ENCODE assay signal across 1 cellular context in the genomic region with DNA sequence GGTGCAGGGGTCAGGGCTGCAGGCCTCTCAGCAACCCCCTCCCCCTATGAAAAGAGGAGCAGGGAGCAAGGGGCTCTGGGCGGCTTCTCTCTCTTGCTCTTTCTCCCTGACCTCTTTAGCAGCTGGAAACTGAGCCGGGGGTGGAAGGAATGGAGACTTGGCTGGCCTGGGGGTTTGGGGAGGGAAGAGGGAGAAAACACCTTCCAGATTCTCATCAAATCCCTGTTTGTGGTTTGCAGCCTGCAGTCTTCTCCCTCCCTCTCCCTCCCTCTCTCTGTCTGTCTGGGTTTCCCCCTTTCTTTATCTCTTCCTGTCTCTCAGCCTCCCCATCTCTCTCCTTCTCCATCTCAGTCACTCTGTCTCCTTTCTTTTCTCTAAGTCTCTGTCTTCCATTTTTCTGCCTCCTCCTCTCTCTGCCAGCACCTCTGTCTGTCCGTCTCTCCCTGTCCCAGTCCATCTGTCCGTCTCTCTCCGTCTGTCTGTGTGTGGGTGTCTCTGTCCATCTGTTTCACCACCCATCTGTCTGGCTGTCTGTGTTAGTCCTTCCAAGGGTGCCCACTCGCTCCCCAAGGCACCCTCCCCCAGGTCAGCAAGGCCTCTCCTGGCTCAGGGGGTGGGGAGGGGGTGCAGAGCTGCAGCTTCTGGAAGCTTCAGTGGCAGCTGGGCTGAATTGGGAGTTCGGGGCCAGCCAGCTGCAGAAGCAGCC.
TF ChIP-seq lines count a peak whose summit lies in the region.

No MANE protein-coding gene starts in this region.

TF ChIP-seq in HEK293, 187 proteins besides CTCF, POLR2A, EP300 and RAD21 (continued from another document and continues in another):
- TF ChIP-seq YY2 (tag by site-specific recombination; IDR thresholded peaks at IDR 0.05) = no peak
- TF ChIP-seq, protein P1, sequence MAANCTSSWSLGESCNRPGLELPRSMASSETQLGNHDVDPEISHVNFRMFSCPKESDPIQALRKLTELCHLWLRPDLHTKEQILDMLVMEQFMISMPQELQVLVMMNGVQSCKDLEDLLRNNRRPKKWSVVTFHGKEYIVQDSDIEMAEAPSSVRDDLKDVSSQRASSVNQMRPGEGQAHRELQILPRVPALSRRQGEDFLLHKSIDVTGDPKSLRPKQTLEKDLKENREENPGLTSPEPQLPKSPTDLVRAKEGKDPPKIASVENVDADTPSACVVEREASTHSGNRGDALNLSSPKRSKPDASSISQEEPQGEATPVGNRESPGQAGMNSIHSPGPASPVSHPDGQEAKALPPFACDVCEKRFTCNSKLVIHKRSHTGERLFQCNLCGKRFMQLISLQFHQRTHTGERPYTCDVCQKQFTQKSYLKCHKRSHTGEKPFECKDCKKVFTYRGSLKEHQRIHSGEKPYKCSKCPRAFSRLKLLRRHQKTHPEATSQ (tag by site-specific recombination; IDR thresholded peaks at IDR 0.05) = no peak
- no peak for TF ChIP-seq ZNF48 (tag by site-specific recombination; IDR thresholded peaks at IDR 0.05)
- TF ChIP-seq, protein P2, sequence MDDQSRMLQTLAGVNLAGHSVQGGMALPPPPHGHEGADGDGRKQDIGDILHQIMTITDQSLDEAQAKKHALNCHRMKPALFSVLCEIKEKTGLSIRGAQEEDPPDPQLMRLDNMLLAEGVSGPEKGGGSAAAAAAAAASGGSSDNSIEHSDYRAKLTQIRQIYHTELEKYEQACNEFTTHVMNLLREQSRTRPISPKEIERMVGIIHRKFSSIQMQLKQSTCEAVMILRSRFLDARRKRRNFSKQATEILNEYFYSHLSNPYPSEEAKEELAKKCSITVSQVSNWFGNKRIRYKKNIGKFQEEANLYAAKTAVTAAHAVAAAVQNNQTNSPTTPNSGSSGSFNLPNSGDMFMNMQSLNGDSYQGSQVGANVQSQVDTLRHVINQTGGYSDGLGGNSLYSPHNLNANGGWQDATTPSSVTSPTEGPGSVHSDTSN (CRISPR knock-in tag; IDR thresholded peaks at IDR 0.05) = no peak
- no peak for TF ChIP-seq HOXD13 (CRISPR knock-in tag; IDR thresholded peaks at IDR 0.05; ENCODE audit: borderline replicate concordance)
- TF ChIP-seq ZFHX2 (tag by site-specific recombination; conservative IDR thresholded peaks at IDR 0.05) = peak; percentile 78
- no peak for TF ChIP-seq ZNF623 (tag by site-specific recombination; IDR thresholded peaks at IDR 0.05)
- TF ChIP-seq SALL2 (tag by site-specific recombination; IDR thresholded peaks at IDR 0.05; ENCODE audit: borderline replicate concordance) = no peak
- no peak for TF ChIP-seq ZNF664 (tag by site-specific recombination; IDR thresholded peaks at IDR 0.05)
- TF ChIP-seq ZNF23 (tag by site-specific recombination; IDR thresholded peaks at IDR 0.05; ENCODE audit: borderline replicate concordance) = no peak
- TF ChIP-seq ZNF16 (tag by site-specific recombination; IDR thresholded peaks at IDR 0.05; ENCODE audit: low read depth) = no peak
- TF ChIP-seq, protein P3, sequence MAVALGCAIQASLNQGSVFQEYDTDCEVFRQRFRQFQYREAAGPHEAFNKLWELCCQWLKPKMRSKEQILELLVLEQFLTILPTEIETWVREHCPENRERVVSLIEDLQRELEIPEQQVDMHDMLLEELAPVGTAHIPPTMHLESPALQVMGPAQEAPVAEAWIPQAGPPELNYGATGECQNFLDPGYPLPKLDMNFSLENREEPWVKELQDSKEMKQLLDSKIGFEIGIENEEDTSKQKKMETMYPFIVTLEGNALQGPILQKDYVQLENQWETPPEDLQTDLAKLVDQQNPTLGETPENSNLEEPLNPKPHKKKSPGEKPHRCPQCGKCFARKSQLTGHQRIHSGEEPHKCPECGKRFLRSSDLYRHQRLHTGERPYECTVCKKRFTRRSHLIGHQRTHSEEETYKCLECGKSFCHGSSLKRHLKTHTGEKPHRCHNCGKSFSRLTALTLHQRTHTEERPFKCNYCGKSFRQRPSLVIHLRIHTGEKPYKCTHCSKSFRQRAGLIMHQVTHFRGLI (tag by site-specific recombination; IDR thresholded peaks at IDR 0.05) = no peak
- TF ChIP-seq ZNF837 (tag by site-specific recombination; IDR thresholded peaks at IDR 0.05) = no peak
- no peak for TF ChIP-seq ZNF544 (tag by site-specific recombination; IDR thresholded peaks at IDR 0.05)
- TF ChIP-seq ZNF529 (tag by site-specific recombination; IDR thresholded peaks at IDR 0.05; ENCODE audit: insufficient replicate concordance) = no peak
- TF ChIP-seq IKZF3 (tag by site-specific recombination; IDR thresholded peaks at IDR 0.05) = no peak
- TF ChIP-seq, protein P4, sequence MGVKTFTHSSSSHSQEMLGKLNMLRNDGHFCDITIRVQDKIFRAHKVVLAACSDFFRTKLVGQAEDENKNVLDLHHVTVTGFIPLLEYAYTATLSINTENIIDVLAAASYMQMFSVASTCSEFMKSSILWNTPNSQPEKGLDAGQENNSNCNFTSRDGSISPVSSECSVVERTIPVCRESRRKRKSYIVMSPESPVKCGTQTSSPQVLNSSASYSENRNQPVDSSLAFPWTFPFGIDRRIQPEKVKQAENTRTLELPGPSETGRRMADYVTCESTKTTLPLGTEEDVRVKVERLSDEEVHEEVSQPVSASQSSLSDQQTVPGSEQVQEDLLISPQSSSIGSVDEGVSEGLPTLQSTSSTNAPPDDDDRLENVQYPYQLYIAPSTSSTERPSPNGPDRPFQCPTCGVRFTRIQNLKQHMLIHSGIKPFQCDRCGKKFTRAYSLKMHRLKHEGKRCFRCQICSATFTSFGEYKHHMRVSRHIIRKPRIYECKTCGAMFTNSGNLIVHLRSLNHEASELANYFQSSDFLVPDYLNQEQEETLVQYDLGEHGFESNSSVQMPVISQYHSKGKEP (tag by site-specific recombination; IDR thresholded peaks at IDR 0.05) = no peak
- no peak for TF ChIP-seq ZFP3 (tag by site-specific recombination; IDR thresholded peaks at IDR 0.05; ENCODE audit: low read depth)
- no peak for TF ChIP-seq ZNF624 (tag by site-specific recombination; IDR thresholded peaks at IDR 0.05)
- TF ChIP-seq, protein P5, sequence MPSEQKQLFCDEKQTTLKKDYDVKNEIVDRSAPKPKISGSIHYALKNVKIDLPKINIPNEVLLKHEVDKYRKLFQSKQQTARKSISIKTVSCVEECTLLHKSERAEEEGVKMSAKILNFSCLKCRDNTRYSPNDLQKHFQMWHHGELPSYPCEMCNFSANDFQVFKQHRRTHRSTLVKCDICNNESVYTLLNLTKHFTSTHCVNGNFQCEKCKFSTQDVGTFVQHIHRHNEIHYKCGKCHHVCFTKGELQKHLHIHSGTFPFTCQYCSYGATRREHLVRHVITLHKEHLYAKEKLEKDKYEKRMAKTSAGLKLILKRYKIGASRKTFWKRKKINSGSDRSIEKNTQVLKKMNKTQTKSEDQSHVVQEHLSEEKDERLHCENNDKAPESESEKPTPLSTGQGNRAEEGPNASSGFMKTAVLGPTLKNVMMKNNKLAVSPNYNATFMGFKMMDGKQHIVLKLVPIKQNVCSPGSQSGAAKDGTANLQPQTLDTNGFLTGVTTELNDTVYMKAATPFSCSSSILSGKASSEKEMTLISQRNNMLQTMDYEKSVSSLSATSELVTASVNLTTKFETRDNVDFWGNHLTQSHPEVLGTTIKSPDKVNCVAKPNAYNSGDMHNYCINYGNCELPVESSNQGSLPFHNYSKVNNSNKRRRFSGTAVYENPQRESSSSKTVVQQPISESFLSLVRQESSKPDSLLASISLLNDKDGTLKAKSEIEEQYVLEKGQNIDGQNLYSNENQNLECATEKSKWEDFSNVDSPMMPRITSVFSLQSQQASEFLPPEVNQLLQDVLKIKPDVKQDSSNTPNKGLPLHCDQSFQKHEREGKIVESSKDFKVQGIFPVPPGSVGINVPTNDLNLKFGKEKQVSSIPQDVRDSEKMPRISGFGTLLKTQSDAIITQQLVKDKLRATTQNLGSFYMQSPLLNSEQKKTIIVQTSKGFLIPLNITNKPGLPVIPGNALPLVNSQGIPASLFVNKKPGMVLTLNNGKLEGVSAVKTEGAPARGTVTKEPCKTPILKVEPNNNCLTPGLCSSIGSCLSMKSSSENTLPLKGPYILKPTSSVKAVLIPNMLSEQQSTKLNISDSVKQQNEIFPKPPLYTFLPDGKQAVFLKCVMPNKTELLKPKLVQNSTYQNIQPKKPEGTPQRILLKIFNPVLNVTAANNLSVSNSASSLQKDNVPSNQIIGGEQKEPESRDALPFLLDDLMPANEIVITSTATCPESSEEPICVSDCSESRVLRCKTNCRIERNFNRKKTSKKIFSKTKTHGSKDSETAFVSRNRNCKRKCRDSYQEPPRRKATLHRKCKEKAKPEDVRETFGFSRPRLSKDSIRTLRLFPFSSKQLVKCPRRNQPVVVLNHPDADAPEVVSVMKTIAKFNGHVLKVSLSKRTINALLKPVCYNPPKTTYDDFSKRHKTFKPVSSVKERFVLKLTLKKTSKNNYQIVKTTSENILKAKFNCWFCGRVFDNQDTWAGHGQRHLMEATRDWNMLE (tag by site-specific recombination; conservative IDR thresholded peaks at IDR 0.05; ENCODE audit: low read depth) = no peak
- TF ChIP-seq ZNF404 (tag by site-specific recombination; IDR thresholded peaks at IDR 0.05) = no peak
- no peak for TF ChIP-seq ZNF2 (tag by site-specific recombination; IDR thresholded peaks at IDR 0.05)
- no peak for TF ChIP-seq ZNF791 (tag by site-specific recombination; IDR thresholded peaks at IDR 0.05)
- no peak for TF ChIP-seq ZEB2 (tag by site-specific recombination; IDR thresholded peaks at IDR 0.05)
- TF ChIP-seq, protein P6, sequence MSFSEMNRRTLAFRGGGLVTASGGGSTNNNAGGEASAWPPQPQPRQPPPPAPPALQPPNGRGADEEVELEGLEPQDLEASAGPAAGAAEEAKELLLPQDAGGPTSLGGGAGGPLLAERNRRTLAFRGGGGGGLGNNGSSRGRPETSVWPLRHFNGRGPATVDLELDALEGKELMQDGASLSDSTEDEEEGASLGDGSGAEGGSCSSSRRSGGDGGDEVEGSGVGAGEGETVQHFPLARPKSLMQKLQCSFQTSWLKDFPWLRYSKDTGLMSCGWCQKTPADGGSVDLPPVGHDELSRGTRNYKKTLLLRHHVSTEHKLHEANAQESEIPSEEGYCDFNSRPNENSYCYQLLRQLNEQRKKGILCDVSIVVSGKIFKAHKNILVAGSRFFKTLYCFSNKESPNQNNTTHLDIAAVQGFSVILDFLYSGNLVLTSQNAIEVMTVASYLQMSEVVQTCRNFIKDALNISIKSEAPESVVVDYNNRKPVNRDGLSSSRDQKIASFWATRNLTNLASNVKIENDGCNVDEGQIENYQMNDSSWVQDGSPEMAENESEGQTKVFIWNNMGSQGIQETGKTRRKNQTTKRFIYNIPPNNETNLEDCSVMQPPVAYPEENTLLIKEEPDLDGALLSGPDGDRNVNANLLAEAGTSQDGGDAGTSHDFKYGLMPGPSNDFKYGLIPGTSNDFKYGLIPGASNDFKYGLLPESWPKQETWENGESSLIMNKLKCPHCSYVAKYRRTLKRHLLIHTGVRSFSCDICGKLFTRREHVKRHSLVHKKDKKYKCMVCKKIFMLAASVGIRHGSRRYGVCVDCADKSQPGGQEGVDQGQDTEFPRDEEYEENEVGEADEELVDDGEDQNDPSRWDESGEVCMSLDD (tag by site-specific recombination; IDR thresholded peaks at IDR 0.05) = 0 out of 2 replicates have a peak, but pooled peaks have one; percentile 20
- TF ChIP-seq, protein P7, sequence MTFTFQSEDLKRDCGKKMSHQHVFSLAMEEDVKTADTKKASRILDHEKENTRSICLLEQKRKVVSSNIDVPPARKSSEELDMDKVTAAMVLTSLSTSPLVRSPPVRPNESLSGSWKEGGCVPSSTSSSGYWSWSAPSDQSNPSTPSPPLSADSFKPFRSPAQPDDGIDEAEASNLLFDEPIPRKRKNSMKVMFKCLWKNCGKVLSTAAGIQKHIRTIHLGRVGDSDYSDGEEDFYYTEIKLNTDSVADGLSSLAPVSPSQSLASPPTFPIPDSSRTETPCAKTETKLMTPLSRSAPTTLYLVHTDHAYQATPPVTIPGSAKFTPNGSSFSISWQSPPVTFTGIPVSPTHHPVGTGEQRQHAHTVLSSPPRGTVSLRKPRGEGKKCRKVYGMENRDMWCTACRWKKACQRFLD (tag by site-specific recombination; IDR thresholded peaks at IDR 0.05) = no peak
- peak; percentile 65 for TF ChIP-seq ZNF366 (tag by site-specific recombination; conservative IDR thresholded peaks at IDR 0.05)
- TF ChIP-seq ZNF354C (tag by site-specific recombination; IDR thresholded peaks at IDR 0.05; ENCODE audit: borderline replicate concordance, low read depth) = no peak
- TF ChIP-seq, protein P8, sequence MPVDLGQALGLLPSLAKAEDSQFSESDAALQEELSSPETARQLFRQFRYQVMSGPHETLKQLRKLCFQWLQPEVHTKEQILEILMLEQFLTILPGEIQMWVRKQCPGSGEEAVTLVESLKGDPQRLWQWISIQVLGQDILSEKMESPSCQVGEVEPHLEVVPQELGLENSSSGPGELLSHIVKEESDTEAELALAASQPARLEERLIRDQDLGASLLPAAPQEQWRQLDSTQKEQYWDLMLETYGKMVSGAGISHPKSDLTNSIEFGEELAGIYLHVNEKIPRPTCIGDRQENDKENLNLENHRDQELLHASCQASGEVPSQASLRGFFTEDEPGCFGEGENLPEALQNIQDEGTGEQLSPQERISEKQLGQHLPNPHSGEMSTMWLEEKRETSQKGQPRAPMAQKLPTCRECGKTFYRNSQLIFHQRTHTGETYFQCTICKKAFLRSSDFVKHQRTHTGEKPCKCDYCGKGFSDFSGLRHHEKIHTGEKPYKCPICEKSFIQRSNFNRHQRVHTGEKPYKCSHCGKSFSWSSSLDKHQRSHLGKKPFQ (tag by site-specific recombination; IDR thresholded peaks at IDR 0.05) = no peak
- no peak for TF ChIP-seq ZNF610 (tag by site-specific recombination; IDR thresholded peaks at IDR 0.05; ENCODE audit: borderline replicate concordance)
- no peak for TF ChIP-seq ZNF658 (tag by site-specific recombination; IDR thresholded peaks at IDR 0.05)
- TF ChIP-seq ZFP69B (tag by site-specific recombination; IDR thresholded peaks at IDR 0.05) = no peak
- no peak for TF ChIP-seq ZNF830 (tag by site-specific recombination; IDR thresholded peaks at IDR 0.05; ENCODE audit: low read depth)
- no peak for TF ChIP-seq MYNN (tag by site-specific recombination; IDR thresholded peaks at IDR 0.05; ENCODE audit: borderline replicate concordance)
- no peak for TF ChIP-seq ZNF202 (tag by site-specific recombination; IDR thresholded peaks at IDR 0.05; ENCODE audit: borderline replicate concordance)
- TF ChIP-seq, protein P9, sequence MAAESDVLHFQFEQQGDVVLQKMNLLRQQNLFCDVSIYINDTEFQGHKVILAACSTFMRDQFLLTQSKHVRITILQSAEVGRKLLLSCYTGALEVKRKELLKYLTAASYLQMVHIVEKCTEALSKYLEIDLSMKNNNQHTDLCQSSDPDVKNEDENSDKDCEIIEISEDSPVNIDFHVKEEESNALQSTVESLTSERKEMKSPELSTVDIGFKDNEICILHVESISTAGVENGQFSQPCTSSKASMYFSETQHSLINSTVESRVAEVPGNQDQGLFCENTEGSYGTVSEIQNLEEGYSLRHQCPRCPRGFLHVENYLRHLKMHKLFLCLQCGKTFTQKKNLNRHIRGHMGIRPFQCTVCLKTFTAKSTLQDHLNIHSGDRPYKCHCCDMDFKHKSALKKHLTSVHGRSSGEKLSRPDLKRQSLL (tag by site-specific recombination; IDR thresholded peaks at IDR 0.05) = no peak
- TF ChIP-seq ZNF596 (tag by site-specific recombination; IDR thresholded peaks at IDR 0.05) = no peak
- peak; percentile 45; the same call in 1 of the 2 replicates for TF ChIP-seq PRDM1 (tag by site-specific recombination; IDR thresholded peaks at IDR 0.05)
- TF ChIP-seq GFI1B (tag by site-specific recombination; IDR thresholded peaks at IDR 0.05) = no peak
- TF ChIP-seq ZFP41 (tag by site-specific recombination; IDR thresholded peaks at IDR 0.05; ENCODE audit: borderline replicate concordance) = no peak
- no peak for TF ChIP-seq ZNF555 (tag by site-specific recombination; conservative IDR thresholded peaks at IDR 0.05)
- no peak for TF ChIP-seq ZNF585B (tag by site-specific recombination; IDR thresholded peaks at IDR 0.05)
- TF ChIP-seq ZNF426 (tag by site-specific recombination; IDR thresholded peaks at IDR 0.05) = no peak
- no peak for TF ChIP-seq ZNF433 (tag by site-specific recombination; IDR thresholded peaks at IDR 0.05; ENCODE audit: low read depth)
